Comparison of ENCODE assay signal across 23 cellular contexts in genomic region chr22:30296324-30296723, GRCh38. TPM values are rescaled to one million over a fixed set of nuclear protein-coding genes. Genes with fewer than 3 reads are reported as not detected.
DNase-seq lines count a peak whose midpoint lies in the region; ATAC-seq lines count a peak whose summit lies in the region.
"Had no signal": no experiment of that assay in that cellular context is flagged by ENCODE, and none has a peak within 500 bp of the region (broad histone marks: within the 10 kb centered on the region; RNA-seq: fewer than 3 reads in every experiment).

No MANE protein-coding gene starts in this region.

- H3K9me3 Mint-ChIP-seq in CD4-positive, CD25-positive, alpha-beta regulatory T cell: no peaks in the 10 kb centered on the region
- H3K9me3 Mint-ChIP-seq in activated CD4-positive, alpha-beta memory T cell treated with anti-CD3 and anti-CD28 coated beads, Interleukin-2, amount 10 ng/mL, durations not matched to agents 7 days and 5 days: no peaks in the 10 kb centered on the region
- no peaks in the 10 kb centered on the region for H3K9me3 Mint-ChIP-seq in naive thymus-derived CD4-positive, alpha-beta T cell
- H3K9me3 Mint-ChIP-seq: activated B cell treated with CpG ODN at 0.5 μM for 24 hours, neural crest cell had no signal

- no peak overlapping the region for H3K9ac ChIP-seq in BLaER1

- H3K27me3 ChIP-seq in BLaER1: no peaks in the 10 kb centered on the region
- no peaks in the 10 kb centered on the region for H3K27me3 ChIP-seq in CD4-positive, CD25-positive, alpha-beta regulatory T cell (ENCODE audit: control insufficient read depth, insufficient read depth, low read length)
- no peaks in the 10 kb centered on the region for H3K27me3 ChIP-seq in naive thymus-derived CD4-positive, alpha-beta T cell (ENCODE audit: control insufficient read depth in 2 of 2, insufficient read depth in 2 of 2, low read length in 2 of 2)
- H3K27me3 ChIP-seq: right lobe of liver had no signal

- ATAC-seq in CD4-positive, CD25-positive, alpha-beta regulatory T cell (ENCODE audit: low read depth in 2 of 2): peak in 1 of 2 donors; percentile 37
- ATAC-seq in naive thymus-derived CD4-positive, alpha-beta T cell: peak; percentile 58
- ATAC-seq in HG02798 (IDR thresholded peaks at IDR 0.05; ENCODE audit: poor library complexity, unreplicated experiment): no peak
- ATAC-seq: GM12878, mucosa of descending colon, right lobe of liver had no signal

- H3K27me3 Mint-ChIP-seq in CD4-positive, CD25-positive, alpha-beta regulatory T cell: no peaks in the 10 kb centered on the region
- no peaks in the 10 kb centered on the region for H3K27me3 Mint-ChIP-seq in activated CD4-positive, alpha-beta memory T cell treated with anti-CD3 and anti-CD28 coated beads, Interleukin-2, amount 10 ng/mL, durations not matched to agents 7 days and 5 days
- H3K27me3 Mint-ChIP-seq in naive thymus-derived CD4-positive, alpha-beta T cell: no peaks in the 10 kb centered on the region
- H3K27me3 Mint-ChIP-seq: activated B cell treated with CpG ODN at 0.5 μM for 24 hours had no signal

- peak overlapping the region in 3 of 4 donors; percentile 39 to 70 (median 68) for H3K4me3 Mint-ChIP-seq in CD4-positive, CD25-positive, alpha-beta regulatory T cell
- H3K4me3 Mint-ChIP-seq in activated CD4-positive, alpha-beta memory T cell treated with anti-CD3 and anti-CD28 coated beads, Interleukin-2, amount 10 ng/mL, durations not matched to agents 7 days and 5 days: no peak overlapping the region
- H3K4me3 Mint-ChIP-seq in naive thymus-derived CD4-positive, alpha-beta T cell: peak overlapping the region; percentile 23 to 82 (median 77)
- H3K4me3 Mint-ChIP-seq: activated B cell treated with CpG ODN at 0.5 μM for 24 hours, neural crest cell had no signal

- H3K36me3 ChIP-seq in BLaER1: peaks cover 88% of the 10 kb centered on the region
- H3K36me3 ChIP-seq in CD4-positive, CD25-positive, alpha-beta regulatory T cell (ENCODE audit: control insufficient read depth, insufficient read depth, low read length): peaks cover 83% of the 10 kb centered on the region
- peaks cover 0 to 73% (median 26%) of the 10 kb centered on the region in 3 experiments for H3K36me3 ChIP-seq in naive thymus-derived CD4-positive, alpha-beta T cell (ENCODE audit: control insufficient read depth in 2 of 3, insufficient read depth in 3 of 3, low read length in 3 of 3)

- no peaks in the 10 kb centered on the region for H4K20me1 ChIP-seq in BLaER1

- no peak overlapping the region for H3K27ac ChIP-seq in BLaER1
- H3K27ac ChIP-seq in CD4-positive, CD25-positive, alpha-beta regulatory T cell (ENCODE audit: insufficient read depth, low read length, poor library complexity, severe bottlenecking): peak overlapping the region; percentile 62
- H3K27ac ChIP-seq in naive thymus-derived CD4-positive, alpha-beta T cell (ENCODE audit: low read depth, low read length): peak overlapping the region; percentile 77
- H3K27ac ChIP-seq: epithelial cell of prostate, right lobe of liver had no signal

- H3K4me1 ChIP-seq in BLaER1: peaks cover 99% of the 10 kb centered on the region
- peaks cover 41% of the 10 kb centered on the region for H3K4me1 ChIP-seq in CD4-positive, CD25-positive, alpha-beta regulatory T cell (ENCODE audit: control insufficient read depth, insufficient read depth, low read length, poor library complexity, severe bottlenecking)
- H3K4me1 ChIP-seq in naive thymus-derived CD4-positive, alpha-beta T cell (ENCODE audit: control insufficient read depth in 2 of 2, insufficient read depth in 2 of 2, low read length in 2 of 2): peaks cover 8 to 64% of the 10 kb centered on the region in 2 donors
- H3K4me1 ChIP-seq: HAP-1 had no signal

- no peak overlapping the region for H3K4me3 ChIP-seq in BLaER1
- no peak overlapping the region for H3K4me3 ChIP-seq in CD4-positive, CD25-positive, alpha-beta regulatory T cell (ENCODE audit: low read depth, low read length)
- H3K4me3 ChIP-seq in naive thymus-derived CD4-positive, alpha-beta T cell (ENCODE audit: low read length): peak overlapping the region; percentile 14
- H3K4me3 ChIP-seq: GM12878, HAP-1, mucosa of descending colon, right lobe of liver had no signal

- peak overlapping the region; percentile 63; the same call in 1 of the 2 replicates for H3K4me2 ChIP-seq in BLaER1

- peaks cover 5 to 79% (median 29%) of the 10 kb centered on the region in 4 donors for H3K4me1 Mint-ChIP-seq in CD4-positive, CD25-positive, alpha-beta regulatory T cell
- peaks cover 18% of the 10 kb centered on the region for H3K4me1 Mint-ChIP-seq in activated CD4-positive, alpha-beta memory T cell treated with anti-CD3 and anti-CD28 coated beads, Interleukin-2, amount 10 ng/mL, durations not matched to agents 7 days and 5 days
- H3K4me1 Mint-ChIP-seq in naive thymus-derived CD4-positive, alpha-beta T cell: peaks cover 28 to 85% (median 74%) of the 10 kb centered on the region in 7 donors
- H3K4me1 Mint-ChIP-seq: neural crest cell had no signal

- peaks cover 41% of the 10 kb centered on the region for H3K36me3 Mint-ChIP-seq in CD4-positive, CD25-positive, alpha-beta regulatory T cell
- H3K36me3 Mint-ChIP-seq in activated CD4-positive, alpha-beta memory T cell treated with anti-CD3 and anti-CD28 coated beads, Interleukin-2, amount 10 ng/mL, durations not matched to agents 7 days and 5 days (ENCODE audit: low read depth): peaks cover 58% of the 10 kb centered on the region
- peaks cover 3 to 44% (median 23%) of the 10 kb centered on the region in 5 donors for H3K36me3 Mint-ChIP-seq in naive thymus-derived CD4-positive, alpha-beta T cell

- POLR2A ChIA-PET in activated CD4-positive, alpha-beta memory T cell treated with anti-CD3 and anti-CD28 coated beads, Interleukin-2, amount 10 ng/mL, durations not matched to agents 7 days and 5 days (lab: Charles Lee): interaction anchor here (0.7 to 1.5 kb wide), 3 partner anchors 9 to 32 kb away, joined by 3 to 7 read pairs (median 5); no protein-coding TSS in a partner anchor
- POLR2A ChIA-PET in naive thymus-derived CD4-positive, alpha-beta T cell (lab: Charles Lee): interaction anchor here (0.9 to 48.9 kb wide), 5 partner anchors 5 to 128 kb away, joined by 3 to 1265 read pairs (median 8); partner anchors contain the start of genes CASTOR1, CCDC157, SEC14L2 and SF3A1

- H3K9me3 ChIP-seq in BLaER1: no peaks in the 10 kb centered on the region
- H3K9me3 ChIP-seq in CD4-positive, CD25-positive, alpha-beta regulatory T cell (ENCODE audit: control insufficient read depth in 2 of 2, low read length in 2 of 2): no peaks in the 10 kb centered on the region
- no peaks in the 10 kb centered on the region for H3K9me3 ChIP-seq in naive thymus-derived CD4-positive, alpha-beta T cell (ENCODE audit: control insufficient read depth in 2 of 3, low read length in 3 of 3)
- H3K9me3 ChIP-seq: HAP-1, mucosa of descending colon, right lobe of liver had no signal

- intact Hi-C loops in naive thymus-derived CD4-positive, alpha-beta T cell (cut with micrococcal nuclease): loop anchor here in 1 of 2 donors (1.0 kb wide), 1 partner anchor 9 kb away; no protein-coding TSS in a partner anchor

- DNase-seq in CD4-positive, CD25-positive, alpha-beta regulatory T cell: peak in 1 of 3 donors; percentile 42
- no peak for DNase-seq in activated CD4-positive, alpha-beta memory T cell treated with anti-CD3 and anti-CD28 coated beads, Interleukin-2, amount 10 ng/mL, durations not matched to agents 7 days and 5 days
- peak in 7 of 9 donors; percentile 26 to 71 (median 52) for DNase-seq in naive thymus-derived CD4-positive, alpha-beta T cell
- no peak for DNase-seq in stimulated activated CD4-positive, alpha-beta T cell treated with anti-CD3 and anti-CD28 coated beads, Interleukin-4, amount 100 ng/mL, for 1 hour
- no peak for DNase-seq in glomerular visceral epithelial cell (ENCODE audit: extremely low spot score)
- DNase-seq: activated B cell treated with CpG ODN at 0.5 μM for 24 hours, COR-L47, DMS79 treated with DMSO at 0.1 percent for 48 hours, foreskin fibroblast, islet precursor cell, mucosa of descending colon, NCI-H526 treated with DMSO at 0.1 percent for 48 hours, posterior cingulate gyrus, right lobe of liver, T1000 had no signal

- CTCF ChIA-PET in activated CD4-positive, alpha-beta memory T cell treated with anti-CD3 and anti-CD28 coated beads, Interleukin-2, amount 10 ng/mL, durations not matched to agents 7 days and 5 days (lab: Charles Lee): interaction anchor here (0.7 kb wide), 1 partner anchor 8 kb away, joined by 3 read pairs; no protein-coding TSS in a partner anchor
- CTCF ChIA-PET in naive thymus-derived CD4-positive, alpha-beta T cell (lab: Charles Lee): interaction anchor here (0.5 to 1.5 kb wide), 6 partner anchors 8 to 188 kb away, joined by 3 to 11 read pairs (median 4); partner anchors contain the start of gene RNF215

- H3K27ac Mint-ChIP-seq in CD4-positive, CD25-positive, alpha-beta regulatory T cell: peak overlapping the region; percentile 91 to 96 (median 92)
- H3K27ac Mint-ChIP-seq in activated CD4-positive, alpha-beta memory T cell treated with anti-CD3 and anti-CD28 coated beads, Interleukin-2, amount 10 ng/mL, durations not matched to agents 7 days and 5 days: peak overlapping the region; percentile 54
- peak overlapping the region; percentile 74 to 98 (median 97) for H3K27ac Mint-ChIP-seq in naive thymus-derived CD4-positive, alpha-beta T cell
- H3K27ac Mint-ChIP-seq: activated B cell treated with CpG ODN at 0.5 μM for 24 hours had no signal

RNA-seq across cellular contexts. Expression of gene CASTOR1, which starts 7.0 kb away (rescaled TPM):
- 18.7 TPM for total RNA-seq in CD4-positive, CD25-positive, alpha-beta regulatory T cell
- polyA plus RNA-seq in CD4-positive, CD25-positive, alpha-beta regulatory T cell: 10 to 100 TPM; 10.9 to 16.4 (median 12.1) TPM
- total RNA-seq in activated CD4-positive, alpha-beta memory T cell treated with anti-CD3 and anti-CD28 coated beads, Interleukin-2, amount 10 ng/mL, durations not matched to agents 7 days and 5 days: 10 to 100 TPM; 14.2 to 14.6 TPM
- total RNA-seq in naive thymus-derived CD4-positive, alpha-beta T cell: 10 to 100 TPM; 12.4 to 21.3 (median 17.9) TPM
- 10 to 100 TPM; 19.0 to 43.0 TPM for polyA plus RNA-seq in naive thymus-derived CD4-positive, alpha-beta T cell

RNA-seq across cellular contexts. Expression of gene OSM, which starts 29.7 kb away (rescaled TPM):
- total RNA-seq in CD4-positive, CD25-positive, alpha-beta regulatory T cell: 24.0 TPM
- polyA plus RNA-seq in CD4-positive, CD25-positive, alpha-beta regulatory T cell: 1 to 10 TPM; 2.4 to 7.0 (median 4.8) TPM
- 100 to 1,000 TPM; 103 to 107 TPM for total RNA-seq in activated CD4-positive, alpha-beta memory T cell treated with anti-CD3 and anti-CD28 coated beads, Interleukin-2, amount 10 ng/mL, durations not matched to agents 7 days and 5 days
- total RNA-seq in naive thymus-derived CD4-positive, alpha-beta T cell: 100 to 1,000 TPM in 1 of 5 experiments, 10 to 100 TPM in 2, 1 to 10 TPM in 1, under 1 TPM in 1; 0.49 to 158 (median 46.0) TPM
- polyA plus RNA-seq in naive thymus-derived CD4-positive, alpha-beta T cell: 1 to 10 TPM; 2.0 to 6.3 TPM
- total RNA-seq: astrocyte, neural crest cell, RPMI7951 had no signal

RNA-seq across cellular contexts. Expression of gene TBC1D10A, which starts 30.4 kb away (rescaled TPM):
- 67.5 TPM for total RNA-seq in CD4-positive, CD25-positive, alpha-beta regulatory T cell
- 10 to 100 TPM; 44.2 to 58.0 (median 47.4) TPM for polyA plus RNA-seq in CD4-positive, CD25-positive, alpha-beta regulatory T cell
- total RNA-seq in activated CD4-positive, alpha-beta memory T cell treated with anti-CD3 and anti-CD28 coated beads, Interleukin-2, amount 10 ng/mL, durations not matched to agents 7 days and 5 days: 10 to 100 TPM; 37.9 to 41.6 TPM
- total RNA-seq in naive thymus-derived CD4-positive, alpha-beta T cell: 10 to 100 TPM; 47.2 to 73.8 (median 70.9) TPM
- polyA plus RNA-seq in naive thymus-derived CD4-positive, alpha-beta T cell: 10 to 100 TPM; 62.6 to 84.7 TPM

RNA-seq across cellular contexts. Expression of gene LIF, which starts 49.8 kb away (rescaled TPM):
- 0.96 TPM for total RNA-seq in CD4-positive, CD25-positive, alpha-beta regulatory T cell
- not detected for polyA plus RNA-seq in CD4-positive, CD25-positive, alpha-beta regulatory T cell
- total RNA-seq in activated CD4-positive, alpha-beta memory T cell treated with anti-CD3 and anti-CD28 coated beads, Interleukin-2, amount 10 ng/mL, durations not matched to agents 7 days and 5 days: 10 to 100 TPM; 94.6 to 94.8 TPM
- total RNA-seq in naive thymus-derived CD4-positive, alpha-beta T cell: 100 to 1,000 TPM in 1 of 5 experiments, under 1 TPM in 2, not detected in 2; 0.64 to 260 (median 0.98) TPM
- polyA plus RNA-seq in naive thymus-derived CD4-positive, alpha-beta T cell: not detected

Comparison
In these comparisons a context has a peak if more than half of its experiments do, and no peak if none do; other contexts are left out.
1. DNase-seq: peak in naive thymus-derived CD4-positive, alpha-beta T cell (7 of 9); none in activated CD4-positive, alpha-beta memory T cell treated with anti-CD3 and anti-CD28 coated beads, Interleukin-2, amount 10 ng/mL, durations not matched to agents 7 days and 5 days (single experiment), stimulated activated CD4-positive, alpha-beta T cell treated with anti-CD3 and anti-CD28 coated beads, Interleukin-4, amount 100 ng/mL, for 1 hour (single experiment) and glomerular visceral epithelial cell (single experiment).
2. Peak in every context shown above with its lines, with median percentiles within 50 percentile points of each other: H3K27ac Mint-ChIP-seq.